ENCODE assay signal across 9 cellular contexts in the genomic region with DNA sequence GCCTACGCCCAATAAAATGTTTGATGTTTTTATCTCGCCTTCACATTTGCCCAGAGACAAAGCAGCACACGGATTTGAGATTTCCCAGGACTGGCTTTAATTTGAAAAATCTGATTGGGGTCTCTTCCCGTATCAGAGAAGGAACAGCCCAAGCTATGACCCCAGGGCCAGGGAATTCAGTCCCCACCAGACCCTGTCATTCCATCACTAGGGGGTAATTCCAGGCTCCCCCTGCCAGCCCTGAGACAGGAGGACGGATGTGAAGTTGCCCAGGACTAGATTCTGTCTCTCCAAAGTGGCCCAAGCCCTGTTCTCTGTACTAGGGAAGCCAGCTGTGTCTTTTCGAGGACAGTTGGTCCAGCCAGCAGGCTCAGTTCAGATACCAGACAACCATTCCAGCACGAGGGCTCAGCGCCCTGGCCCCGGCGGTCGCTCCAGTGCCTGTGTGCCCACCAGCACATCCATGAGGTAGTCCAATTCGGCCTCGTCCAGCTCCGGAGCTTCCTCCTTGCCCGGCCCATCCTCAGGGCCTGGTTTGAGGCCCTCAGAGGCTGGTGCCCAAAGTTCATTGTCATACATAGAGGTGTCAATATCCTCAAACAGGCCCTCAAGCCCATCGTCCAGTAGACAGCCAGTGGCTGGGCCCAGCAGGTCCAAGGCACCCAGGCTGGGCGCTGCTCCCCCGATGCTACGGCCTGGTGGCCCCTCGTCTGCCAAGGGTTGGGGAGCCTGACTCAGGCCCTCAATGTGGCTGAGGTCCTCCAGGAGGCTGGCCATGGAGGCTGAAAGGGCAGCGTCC. TPM values are rescaled to one million over a fixed set of nuclear protein-coding genes. Genes with fewer than 3 reads are reported as not detected.
DNase-seq lines count a peak whose midpoint lies in the region; ATAC-seq, FAIRE-seq and TF ChIP-seq lines count a peak whose summit lies in the region.
"Had no signal": no experiment of that assay in that cellular context is flagged by ENCODE, and none has a peak within 500 bp of the region (broad histone marks: within the 10 kb centered on the region; RNA-seq: fewer than 3 reads in every experiment).

No MANE protein-coding gene starts in this region.

- H3K4me3 ChIP-seq in HepG2 (replicated peaks in 1 of 3; ENCODE audit: insufficient read depth in 1 of 3, low read depth in 2 of 3, low read length in 3 of 3), result no peak overlapping the region
- no peak overlapping the region for H3K4me3 ChIP-seq in right lobe of liver
- H3K4me3 ChIP-seq in mammary epithelial cell (replicated peaks in 1 of 3; ENCODE audit: insufficient read depth in 1 of 3, low read depth in 2 of 3, low read length in 3 of 3), result no peak overlapping the region
- no peak overlapping the region for H3K4me3 ChIP-seq in vagina
- no peak overlapping the region for H3K4me3 ChIP-seq in adrenal gland

- BruUV-seq in HepG2 (replicated peaks; lab: Mats Ljungman, UMichigan) (no TSS peak), mammary epithelial cell (replicated peaks; lab: Mats Ljungman, UMichigan) (no TSS peak)

- POLR2A ChIA-PET in HepG2 (lab: Yijun Ruan, JAX), result no interaction called here
- POLR2A ChIA-PET in naive thymus-derived CD8-positive, alpha-beta T cell (lab: Charles Lee), result interaction anchor here (0.6 to 5.5 kb wide), 8 partner anchors 9 to 456 kb away, joined by 3 to 73 read pairs (median 6); a partner anchor contains a TSS

- 95% methylated on average over 7 of the region's 21 CpGs for WGBS in HepG2 (ENCODE audit: low lambda C conversion rate)
- WGBS in right lobe of liver (ENCODE audit: insufficient coverage, low coverage, low lambda C conversion rate, missing lambda C conversion rate), result 86% methylated on average over 3 of the region's 21 CpGs
- 84% methylated on average over 16 of the region's 21 CpGs for WGBS in mammary epithelial cell (ENCODE audit: low coverage, missing lambda C conversion rate)
- 83 to 90% (median 88%) methylated on average over 15 to 21 of the region's 21 CpGs for WGBS in adrenal gland, 4 donors

- H3K4me2 ChIP-seq in HepG2 (ENCODE audit: low read depth, low read length) (no peak overlapping the region), mammary epithelial cell (ENCODE audit: insufficient read depth, low read depth, low read length) (peak overlapping the region; percentile 18)

- ATAC-seq in HepG2, result no peak
- ATAC-seq in right lobe of liver, result no peak
- ATAC-seq in naive thymus-derived CD8-positive, alpha-beta T cell, result no peak
- ATAC-seq in GM21515 (IDR thresholded peaks at IDR 0.05; ENCODE audit: unreplicated experiment), result no peak

- peaks cover 0 to 2% (median 0%) of the 10 kb centered on the region in 5 donors for H3K27me3 Mint-ChIP-seq in naive thymus-derived CD8-positive, alpha-beta T cell

- H4K20me1 ChIP-seq in HepG2 (ENCODE audit: insufficient read depth, low read length) (no peaks in the 10 kb centered on the region), mammary epithelial cell (ENCODE audit: insufficient read depth, low read length) (no peaks in the 10 kb centered on the region)

- no peak overlapping the region for H2AFZ ChIP-seq in HepG2 (ENCODE audit: low read length)
- H2AFZ ChIP-seq in mammary epithelial cell (ENCODE audit: low read depth, low read length), result no peak overlapping the region

- H3K9ac ChIP-seq in HepG2 (ENCODE audit: insufficient read depth, low read depth, low read length) (no peak overlapping the region), mammary epithelial cell (ENCODE audit: insufficient read depth, low read length) (no peak overlapping the region)

- H3K36me3 ChIP-seq in HepG2 (replicated peaks in 1 of 2; ENCODE audit: control insufficient read depth in 1 of 2, insufficient read depth in 2 of 2, low read length in 2 of 2), result peaks cover 0 to 2% of the 10 kb centered on the region in 2 experiments; a peak in 1 of 5 replicates
- H3K36me3 ChIP-seq in right lobe of liver, result peaks cover 0 to 12% (median 4%) of the 10 kb centered on the region in 4 donors
- H3K36me3 ChIP-seq in mammary epithelial cell (ENCODE audit: insufficient read depth, low read length), result peaks cover 3% of the 10 kb centered on the region
- peaks cover 0 to 10% of the 10 kb centered on the region in 2 donors for H3K36me3 ChIP-seq in vagina
- H3K36me3 ChIP-seq in adrenal gland (replicated peaks in 1 of 2), result peaks cover 0 to 12% of the 10 kb centered on the region in 2 donors

- TF ChIP-seq POLR2A in HepG2 (IDR thresholded peaks at IDR 0.05; ENCODE audit: insufficient read depth in 1 of 2, low read depth in 2 of 2, low read length in 2 of 2) (no peak), right lobe of liver (IDR thresholded peaks at IDR 0.05) (no peak), vagina (IDR thresholded peaks at IDR 0.05) (no peak), adrenal gland (IDR thresholded peaks at IDR 0.05) (no peak)

- peak overlapping the region; percentile 83 to 98 (median 96) for H3K27ac Mint-ChIP-seq in naive thymus-derived CD8-positive, alpha-beta T cell

- in situ Hi-C loops in HepG2 (cut with HindIII; ENCODE audit: extremely low pct_ligation_motif_present, low pct_unique_long_range_greater_than_20kb) (no loop called here), mammary epithelial cell (cut with MboI; ENCODE audit: low sequenced_read_pairs in 2 of 2) (no loop called here)

- TF ChIP-seq RAD21 in HepG2 (CRISPR knock-in tag; IDR thresholded peaks at IDR 0.05), result no peak

- peaks cover 0 to 6% (median 0%) of the 10 kb centered on the region in 3 donors for H3K36me3 Mint-ChIP-seq in naive thymus-derived CD8-positive, alpha-beta T cell

- H3K27me3 ChIP-seq in HepG2 (ENCODE audit: control insufficient read depth in 1 of 2, insufficient read depth in 2 of 2, low read length in 2 of 2), result no peaks in the 10 kb centered on the region; a peak in 1 of 5 replicates
- no peaks in the 10 kb centered on the region for H3K27me3 ChIP-seq in right lobe of liver
- H3K27me3 ChIP-seq in mammary epithelial cell (ENCODE audit: insufficient read depth, low read length), result no peaks in the 10 kb centered on the region
- no peaks in the 10 kb centered on the region for H3K27me3 ChIP-seq in vagina
- no peaks in the 10 kb centered on the region for H3K27me3 ChIP-seq in adrenal gland

- TF ChIP-seq CTCF in HepG2 (CRISPR knock-in tag; IDR thresholded peaks at IDR 0.05) (no peak), right lobe of liver (IDR thresholded peaks at IDR 0.05) (no peak), mammary epithelial cell (conservative IDR thresholded peaks at IDR 0.05 in 1 of 2, IDR thresholded peaks at IDR 0.05 in 1 of 2; ENCODE audit: extremely low read depth in 1 of 2, insufficient read depth in 1 of 2, low read depth in 1 of 2, low read length in 2 of 2) (no peak), vagina (IDR thresholded peaks at IDR 0.05) (no peak), adrenal gland (IDR thresholded peaks at IDR 0.05) (no peak)

- H3K27ac ChIP-seq in HepG2 (ENCODE audit: extremely low read length, insufficient read depth, low read length), result no peak overlapping the region
- peak overlapping the region in 1 of 3 donors; percentile 92 for H3K27ac ChIP-seq in right lobe of liver
- no peak overlapping the region for H3K27ac ChIP-seq in mammary epithelial cell (ENCODE audit: insufficient read depth, low read depth, low read length)
- peak overlapping the region; percentile 93 for H3K27ac ChIP-seq in vagina
- H3K27ac ChIP-seq in adrenal gland, result peak overlapping the region in 2 of 5 donors; percentile 7 to 40

- DNase-seq in HepG2 (ENCODE audit: low spot score) (no peak), right lobe of liver (no peak), mammary epithelial cell (no peak), vagina (ENCODE audit: extremely low spot score in 2 of 2) (peak in 1 of 2 donors; percentile 85), nucleus accumbens (lab: John Stamatoyannopoulos, UW) (no peak), adrenal gland (no peak)
- peak in 1 of 10 donors; percentile 62 for DNase-seq in naive thymus-derived CD8-positive, alpha-beta T cell
- DNase-seq: Karpas-422 had no signal

- H3K79me2 ChIP-seq in HepG2 (ENCODE audit: insufficient read depth, low read length) (peaks cover 10% of the 10 kb centered on the region), mammary epithelial cell (ENCODE audit: insufficient read depth, low read length) (peaks cover 36% of the 10 kb centered on the region)

- CTCF ChIA-PET in HepG2 (lab: Yijun Ruan, JAX; ENCODE audit: low intra/inter-chr PET ratio, low total read pairs) (no interaction called here), mammary epithelial cell (lab: Charles Lee; ENCODE audit: low non-redundant PET) (no interaction called here)

- dilution Hi-C loops in mammary epithelial cell (cut with HindIII; ENCODE audit: low sequenced_read_pairs), result no loop called here

- intact Hi-C loops in HepG2 (cut with micrococcal nuclease; ENCODE audit: unreplicated experiment) (loop anchor here (10.0 kb wide), 1 partner anchor 78 kb away; a partner anchor contains a TSS), right lobe of liver (cut with DNase I) (no loop called here), mammary epithelial cell (cut with micrococcal nuclease) (no loop called here), vagina (cut with DNase I) (no loop called here), adrenal gland (cut with DNase I) (no loop called here)

- peak overlapping the region in 9 of 10 donors; percentile 56 to 93 (median 85) for H3K4me3 Mint-ChIP-seq in naive thymus-derived CD8-positive, alpha-beta T cell

- TF ChIP-seq EP300 in HepG2 (IDR thresholded peaks at IDR 0.05; ENCODE audit: low read depth in 2 of 2, low read length in 2 of 2), result no peak
- no peak for TF ChIP-seq EP300 in HepG2 (CRISPR knock-in tag; IDR thresholded peaks at IDR 0.05; ENCODE audit: borderline replicate concordance)

- no peaks in the 10 kb centered on the region for H3K9me3 Mint-ChIP-seq in naive thymus-derived CD8-positive, alpha-beta T cell

- H3K4me1 ChIP-seq in HepG2 (ENCODE audit: insufficient read depth, low read length), result peaks cover 46% of the 10 kb centered on the region
- peaks cover 0 to 22% (median 0%) of the 10 kb centered on the region in 4 donors for H3K4me1 ChIP-seq in right lobe of liver
- H3K4me1 ChIP-seq in mammary epithelial cell (ENCODE audit: insufficient read depth, low read length), result peaks cover 35% of the 10 kb centered on the region
- peaks cover 47% of the 10 kb centered on the region for H3K4me1 ChIP-seq in vagina
- peaks cover 6 to 42% of the 10 kb centered on the region in 2 donors for H3K4me1 ChIP-seq in adrenal gland (replicated peaks in 1 of 2)

- H3K9me3 ChIP-seq in HepG2 (ENCODE audit: low read length), result no peaks in the 10 kb centered on the region
- H3K9me3 ChIP-seq in right lobe of liver, result no peaks in the 10 kb centered on the region
- H3K9me3 ChIP-seq in mammary epithelial cell (replicated peaks; ENCODE audit: insufficient read depth, low read length), result no peaks in the 10 kb centered on the region
- no peaks in the 10 kb centered on the region for H3K9me3 ChIP-seq in vagina
- H3K9me3 ChIP-seq in adrenal gland (replicated peaks in 1 of 3), result no peaks in the 10 kb centered on the region

- no peak for FAIRE-seq in HepG2 (lab: Jason Lieb, UNC)

- peaks cover 9 to 45% (median 34%) of the 10 kb centered on the region in 4 donors for H3K4me1 Mint-ChIP-seq in naive thymus-derived CD8-positive, alpha-beta T cell

RNA-seq across cellular contexts. Expression of a gene that starts 3.2 kb away (rescaled TPM):
- 4.3 and 4.7 TPM in 2 replicates for total RNA-seq in HepG2 (2016; rRNA removed; fragmentation: Illumina TruSeq; extraction: Trizol)
- 1.8 and 2.1 TPM in 2 replicates for total RNA-seq in HepG2 (2016; cell fraction: cytosol; rRNA removed; fragmentation: Illumina TruSeq; extraction: Trizol; ENCODE audit: low read depth)
- 3.9 and 5.6 TPM in 2 replicates for total RNA-seq in HepG2 (2016; cell fraction: insoluble cytoplasmic fraction; rRNA removed; fragmentation: Illumina TruSeq; extraction: Trizol)
- total RNA-seq in HepG2 (2016; cell fraction: membrane; rRNA removed; fragmentation: Illumina TruSeq; extraction: Trizol), result 3.0 and 3.6 TPM in 2 replicates
- 1.7 and 1.9 TPM in 2 replicates for total RNA-seq in HepG2 (2016; cell fraction: nucleus; rRNA removed; fragmentation: Illumina TruSeq; extraction: Trizol)
- 4.5 and 5.0 TPM in 2 replicates for polyA plus RNA-seq in HepG2 (2011; rRNA removed)
- polyA plus RNA-seq in HepG2 (2011; cell fraction: cytosol; rRNA removed), result 5.0 and 7.0 TPM in 2 replicates
- 4.0 and 4.5 TPM in 2 replicates for polyA plus RNA-seq in HepG2 (2011; cell fraction: nucleus; rRNA removed)
- polyA plus RNA-seq in HepG2 (2012), result 1.4 and 1.9 TPM in 2 replicates
- polyA plus RNA-seq in HepG2 (2016; cell fraction: cytosol; fragmentation: Illumina TruSeq; extraction: Trizol; ENCODE audit: low read depth), result 0.94 and 1.1 TPM in 2 replicates
- polyA plus RNA-seq in HepG2 (2016; cell fraction: insoluble cytoplasmic fraction; fragmentation: Illumina TruSeq; extraction: Trizol; ENCODE audit: low read depth), result 3.6 and 4.1 TPM in 2 replicates
- polyA plus RNA-seq in HepG2 (2016; cell fraction: membrane; fragmentation: Illumina TruSeq; extraction: Trizol; ENCODE audit: low read depth), result 1.5 and 1.7 TPM in 2 replicates
- polyA plus RNA-seq in HepG2 (2016; cell fraction: nucleus; fragmentation: Illumina TruSeq; extraction: Trizol; ENCODE audit: insufficient read depth, low read depth), result 2.5 and 2.7 TPM in 2 replicates
- 2.7 and 5.6 TPM in 2 replicates for polyA minus RNA-seq in HepG2 (2011; rRNA and poly(A)+ RNA removed; ENCODE audit: low replicate concordance)
- polyA minus RNA-seq in HepG2 (2011; cell fraction: cytosol; rRNA and poly(A)+ RNA removed), result 1.1 and 1.2 TPM in 2 replicates
- polyA minus RNA-seq in HepG2 (2011; cell fraction: nucleus; rRNA and poly(A)+ RNA removed), result 1.7 and 2.0 TPM in 2 replicates
- 10 to 100 TPM in 1 of 6 experiments, 1 to 10 TPM in 5; 3.7 to 11.7 (median 6.2) TPM for total RNA-seq in right lobe of liver
- total RNA-seq in mammary epithelial cell, result 10 to 100 TPM; 20.6 to 25.8 TPM
- polyA plus RNA-seq in mammary epithelial cell, result 29.4 TPM
- 16.0 TPM for polyA minus RNA-seq in mammary epithelial cell
- 1 to 10 TPM; 6.2 to 8.1 TPM for total RNA-seq in naive thymus-derived CD8-positive, alpha-beta T cell
- 10 to 100 TPM in 1 of 3 donors, 1 to 10 TPM in 2; 2.6 to 10.4 (median 3.5) TPM for polyA plus RNA-seq in naive thymus-derived CD8-positive, alpha-beta T cell
- total RNA-seq in vagina, result 14.2 TPM
- total RNA-seq in adrenal gland, result 10 to 100 TPM; 10.2 to 20.8 (median 13.9) TPM
- polyA plus RNA-seq in adrenal gland, result 10 to 100 TPM in 2 of 3 donors, 1 to 10 TPM in 1; 1.7 to 20.6 (median 11.1) TPM

RNA-seq across cellular contexts. Expression of a gene that starts 9.4 kb away (rescaled TPM):
- total RNA-seq in HepG2 (2016; rRNA removed; fragmentation: Illumina TruSeq; extraction: Trizol) (0.46 and 0.66 TPM in 2 replicates), right lobe of liver (under 1 TPM; 0.37 to 0.99 (median 0.60) TPM), mammary epithelial cell (1 to 10 TPM; 1.7 to 2.3 TPM), vagina (3.2 TPM), adrenal gland (10 to 100 TPM in 5 of 8 donors, 1 to 10 TPM in 3; 5.4 to 12.8 (median 10.4) TPM)
- not detected in 2 replicates for total RNA-seq in HepG2 (2016; cell fraction: cytosol; rRNA removed; fragmentation: Illumina TruSeq; extraction: Trizol; ENCODE audit: low read depth)
- 0.39 and 0.78 TPM in 2 replicates for total RNA-seq in HepG2 (2016; cell fraction: insoluble cytoplasmic fraction; rRNA removed; fragmentation: Illumina TruSeq; extraction: Trizol)
- 0.03 and 0.12 TPM in 2 replicates for total RNA-seq in HepG2 (2016; cell fraction: membrane; rRNA removed; fragmentation: Illumina TruSeq; extraction: Trizol)
- total RNA-seq in HepG2 (2016; cell fraction: nucleus; rRNA removed; fragmentation: Illumina TruSeq; extraction: Trizol), result 0.38 and 0.40 TPM in 2 replicates
- polyA plus RNA-seq in HepG2 (2011; rRNA removed) (0.66 and 0.99 TPM in 2 replicates), mammary epithelial cell (0.42 TPM), adrenal gland (1 to 10 TPM; 3.2 to 6.6 (median 3.9) TPM)
- 0.79 and 0.94 TPM in 2 replicates for polyA plus RNA-seq in HepG2 (2011; cell fraction: cytosol; rRNA removed)
- 0.76 and 0.99 TPM in 2 replicates for polyA plus RNA-seq in HepG2 (2011; cell fraction: nucleus; rRNA removed)
- polyA plus RNA-seq in HepG2 (2012), result 0.85 and 1.1 TPM in 2 replicates
- polyA plus RNA-seq in HepG2 (2016; cell fraction: cytosol; fragmentation: Illumina TruSeq; extraction: Trizol; ENCODE audit: low read depth), result not detected in 2 replicates
- 0.25 and 0.53 TPM in 2 replicates for polyA plus RNA-seq in HepG2 (2016; cell fraction: insoluble cytoplasmic fraction; fragmentation: Illumina TruSeq; extraction: Trizol; ENCODE audit: low read depth)
- polyA plus RNA-seq in HepG2 (2016; cell fraction: membrane; fragmentation: Illumina TruSeq; extraction: Trizol; ENCODE audit: low read depth), result 0.03 and 0.06 TPM in 2 replicates
- polyA plus RNA-seq in HepG2 (2016; cell fraction: nucleus; fragmentation: Illumina TruSeq; extraction: Trizol; ENCODE audit: insufficient read depth, low read depth), result 1.1 TPM in 2 replicates
- polyA minus RNA-seq in HepG2 (2011; rRNA and poly(A)+ RNA removed; ENCODE audit: low replicate concordance), result 0.51 and 1.1 TPM in 2 replicates
- polyA minus RNA-seq in HepG2 (2011; cell fraction: cytosol; rRNA and poly(A)+ RNA removed), result 0.53 and 0.89 TPM in 2 replicates
- 0.52 and 0.62 TPM in 2 replicates for polyA minus RNA-seq in HepG2 (2011; cell fraction: nucleus; rRNA and poly(A)+ RNA removed)
- polyA minus RNA-seq in mammary epithelial cell, result 0.10 TPM
- total RNA-seq in naive thymus-derived CD8-positive, alpha-beta T cell, result 1 to 10 TPM; 3.8 to 4.0 TPM
- under 1 TPM; 0.39 to 0.49 (median 0.44) TPM for polyA plus RNA-seq in naive thymus-derived CD8-positive, alpha-beta T cell

RNA-seq across cellular contexts. Expression of a gene that starts 21.5 kb away (rescaled TPM):
- total RNA-seq in HepG2 (2016; rRNA removed; fragmentation: Illumina TruSeq; extraction: Trizol) (16.9 and 17.8 TPM in 2 replicates), right lobe of liver (10 to 100 TPM in 1 of 6 experiments, 1 to 10 TPM in 5; 5.2 to 10.1 (median 7.4) TPM), mammary epithelial cell (10 to 100 TPM; 34.3 to 35.8 TPM), vagina (42.0 TPM), adrenal gland (10 to 100 TPM; 15.2 to 34.9 (median 29.5) TPM)
- total RNA-seq in HepG2 (2016; cell fraction: cytosol; rRNA removed; fragmentation: Illumina TruSeq; extraction: Trizol; ENCODE audit: low read depth), result 14.6 and 17.8 TPM in 2 replicates
- 14.8 and 17.5 TPM in 2 replicates for total RNA-seq in HepG2 (2016; cell fraction: insoluble cytoplasmic fraction; rRNA removed; fragmentation: Illumina TruSeq; extraction: Trizol)
- total RNA-seq in HepG2 (2016; cell fraction: membrane; rRNA removed; fragmentation: Illumina TruSeq; extraction: Trizol), result 22.0 and 25.4 TPM in 2 replicates
- total RNA-seq in HepG2 (2016; cell fraction: nucleus; rRNA removed; fragmentation: Illumina TruSeq; extraction: Trizol), result 6.8 and 9.0 TPM in 2 replicates
- polyA plus RNA-seq in HepG2 (2011; rRNA removed) (9.5 and 9.6 TPM in 2 replicates), mammary epithelial cell (19.3 TPM), adrenal gland (10 to 100 TPM; 12.1 to 60.2 (median 32.4) TPM)
- polyA plus RNA-seq in HepG2 (2011; cell fraction: cytosol; rRNA removed), result 6.9 and 7.9 TPM in 2 replicates
- polyA plus RNA-seq in HepG2 (2011; cell fraction: nucleus; rRNA removed), result 5.9 and 6.5 TPM in 2 replicates
- polyA plus RNA-seq in HepG2 (2012), result 6.5 and 7.5 TPM in 2 replicates
- 3.8 and 4.4 TPM in 2 replicates for polyA plus RNA-seq in HepG2 (2016; cell fraction: cytosol; fragmentation: Illumina TruSeq; extraction: Trizol; ENCODE audit: low read depth)
- polyA plus RNA-seq in HepG2 (2016; cell fraction: insoluble cytoplasmic fraction; fragmentation: Illumina TruSeq; extraction: Trizol; ENCODE audit: low read depth), result 10.8 and 15.2 TPM in 2 replicates
- 7.3 and 9.1 TPM in 2 replicates for polyA plus RNA-seq in HepG2 (2016; cell fraction: membrane; fragmentation: Illumina TruSeq; extraction: Trizol; ENCODE audit: low read depth)
- polyA plus RNA-seq in HepG2 (2016; cell fraction: nucleus; fragmentation: Illumina TruSeq; extraction: Trizol; ENCODE audit: insufficient read depth, low read depth), result 13.4 and 16.1 TPM in 2 replicates
- polyA minus RNA-seq in HepG2 (2011; rRNA and poly(A)+ RNA removed; ENCODE audit: low replicate concordance), result 19.2 and 19.5 TPM in 2 replicates
- polyA minus RNA-seq in HepG2 (2011; cell fraction: cytosol; rRNA and poly(A)+ RNA removed), result 10.9 and 15.7 TPM in 2 replicates
- polyA minus RNA-seq in HepG2 (2011; cell fraction: nucleus; rRNA and poly(A)+ RNA removed), result 5.1 and 5.8 TPM in 2 replicates
- polyA minus RNA-seq in mammary epithelial cell, result 32.7 TPM
- 10 to 100 TPM in 1 of 2 experiments, 1 to 10 TPM in 1; 9.5 to 10.6 TPM for total RNA-seq in naive thymus-derived CD8-positive, alpha-beta T cell
- 1 to 10 TPM; 2.3 to 9.2 (median 2.9) TPM for polyA plus RNA-seq in naive thymus-derived CD8-positive, alpha-beta T cell

RNA-seq across cellular contexts. Expression of a gene that starts 32.6 kb away (rescaled TPM):
- total RNA-seq in HepG2 (2016; rRNA removed; fragmentation: Illumina TruSeq; extraction: Trizol) (not detected in 2 replicates), right lobe of liver (under 1 TPM in 1 of 6 experiments, not detected in 5; 0.15 TPM), mammary epithelial cell (under 1 TPM; 0.12 to 0.33 TPM), vagina (0.74 TPM), adrenal gland (under 1 TPM in 6 of 8 donors, not detected in 2; 0.11 to 0.34 (median 0.23) TPM)
- total RNA-seq in HepG2 (2016; cell fraction: cytosol; rRNA removed; fragmentation: Illumina TruSeq; extraction: Trizol; ENCODE audit: low read depth), result not detected in 2 replicates
- not detected in 2 replicates for total RNA-seq in HepG2 (2016; cell fraction: insoluble cytoplasmic fraction; rRNA removed; fragmentation: Illumina TruSeq; extraction: Trizol)
- not detected in 2 replicates for total RNA-seq in HepG2 (2016; cell fraction: membrane; rRNA removed; fragmentation: Illumina TruSeq; extraction: Trizol)
- not detected in 2 replicates for total RNA-seq in HepG2 (2016; cell fraction: nucleus; rRNA removed; fragmentation: Illumina TruSeq; extraction: Trizol)
- polyA plus RNA-seq in HepG2 (2011; rRNA removed) (0.03 TPM in 1 of 2 replicates, not detected in the other), mammary epithelial cell (0.07 TPM), adrenal gland (under 1 TPM in 2 of 3 donors, not detected in 1; 0.20 to 0.24 TPM)
- 0.03 TPM in 1 of 2 replicates, not detected in the other for polyA plus RNA-seq in HepG2 (2011; cell fraction: cytosol; rRNA removed)
- not detected in 2 replicates for polyA plus RNA-seq in HepG2 (2011; cell fraction: nucleus; rRNA removed)
- polyA plus RNA-seq in HepG2 (2012), result not detected in 2 replicates
- polyA plus RNA-seq in HepG2 (2016; cell fraction: cytosol; fragmentation: Illumina TruSeq; extraction: Trizol; ENCODE audit: low read depth), result not detected in 2 replicates
- polyA plus RNA-seq in HepG2 (2016; cell fraction: insoluble cytoplasmic fraction; fragmentation: Illumina TruSeq; extraction: Trizol; ENCODE audit: low read depth), result not detected in 2 replicates
- not detected in 2 replicates for polyA plus RNA-seq in HepG2 (2016; cell fraction: membrane; fragmentation: Illumina TruSeq; extraction: Trizol; ENCODE audit: low read depth)
- not detected in 2 replicates for polyA plus RNA-seq in HepG2 (2016; cell fraction: nucleus; fragmentation: Illumina TruSeq; extraction: Trizol; ENCODE audit: insufficient read depth, low read depth)
- 0.07 TPM in 1 of 2 replicates, not detected in the other for polyA minus RNA-seq in HepG2 (2011; rRNA and poly(A)+ RNA removed; ENCODE audit: low replicate concordance)
- not detected in 2 replicates for polyA minus RNA-seq in HepG2 (2011; cell fraction: cytosol; rRNA and poly(A)+ RNA removed)
- not detected in 2 replicates for polyA minus RNA-seq in HepG2 (2011; cell fraction: nucleus; rRNA and poly(A)+ RNA removed)
- not detected for polyA minus RNA-seq in mammary epithelial cell
- total RNA-seq in naive thymus-derived CD8-positive, alpha-beta T cell, result under 1 TPM; 0.18 to 0.19 TPM
- polyA plus RNA-seq in naive thymus-derived CD8-positive, alpha-beta T cell, result not detected

RNA-seq across cellular contexts. Expression of a gene that starts 42.9 kb away (rescaled TPM):
- total RNA-seq in HepG2 (2016; rRNA removed; fragmentation: Illumina TruSeq; extraction: Trizol) (25.9 and 32.7 TPM in 2 replicates), right lobe of liver (100 to 1,000 TPM; 127 to 326 (median 146) TPM), mammary epithelial cell (10 to 100 TPM; 57.6 to 92.5 TPM), vagina (357 TPM), adrenal gland (100 to 1,000 TPM in 5 of 8 donors, 10 to 100 TPM in 3; 85.8 to 303 (median 143) TPM)
- 8.2 and 10.9 TPM in 2 replicates for total RNA-seq in HepG2 (2016; cell fraction: cytosol; rRNA removed; fragmentation: Illumina TruSeq; extraction: Trizol; ENCODE audit: low read depth)
- total RNA-seq in HepG2 (2016; cell fraction: insoluble cytoplasmic fraction; rRNA removed; fragmentation: Illumina TruSeq; extraction: Trizol), result 28.3 and 39.1 TPM in 2 replicates
- total RNA-seq in HepG2 (2016; cell fraction: membrane; rRNA removed; fragmentation: Illumina TruSeq; extraction: Trizol), result 7.6 and 7.9 TPM in 2 replicates
- 9.9 and 11.1 TPM in 2 replicates for total RNA-seq in HepG2 (2016; cell fraction: nucleus; rRNA removed; fragmentation: Illumina TruSeq; extraction: Trizol)
- polyA plus RNA-seq in HepG2 (2011; rRNA removed) (51.4 and 75.9 TPM in 2 replicates), mammary epithelial cell (88.3 TPM), adrenal gland (100 to 1,000 TPM in 2 of 3 donors, 10 to 100 TPM in 1; 53.8 to 189 (median 124) TPM)
- 66.0 and 107 TPM in 2 replicates for polyA plus RNA-seq in HepG2 (2011; cell fraction: cytosol; rRNA removed)
- 44.9 and 46.6 TPM in 2 replicates for polyA plus RNA-seq in HepG2 (2011; cell fraction: nucleus; rRNA removed)
- polyA plus RNA-seq in HepG2 (2012), result 39.5 and 39.8 TPM in 2 replicates
- 10.5 and 11.4 TPM in 2 replicates for polyA plus RNA-seq in HepG2 (2016; cell fraction: cytosol; fragmentation: Illumina TruSeq; extraction: Trizol; ENCODE audit: low read depth)
- 31.5 and 40.3 TPM in 2 replicates for polyA plus RNA-seq in HepG2 (2016; cell fraction: insoluble cytoplasmic fraction; fragmentation: Illumina TruSeq; extraction: Trizol; ENCODE audit: low read depth)
- polyA plus RNA-seq in HepG2 (2016; cell fraction: membrane; fragmentation: Illumina TruSeq; extraction: Trizol; ENCODE audit: low read depth), result 6.6 and 8.8 TPM in 2 replicates
- polyA plus RNA-seq in HepG2 (2016; cell fraction: nucleus; fragmentation: Illumina TruSeq; extraction: Trizol; ENCODE audit: insufficient read depth, low read depth), result 18.0 and 18.8 TPM in 2 replicates
- 42.8 and 149 TPM in 2 replicates for polyA minus RNA-seq in HepG2 (2011; rRNA and poly(A)+ RNA removed; ENCODE audit: low replicate concordance)
- 28.8 and 32.2 TPM in 2 replicates for polyA minus RNA-seq in HepG2 (2011; cell fraction: cytosol; rRNA and poly(A)+ RNA removed)
- 6.0 and 10.4 TPM in 2 replicates for polyA minus RNA-seq in HepG2 (2011; cell fraction: nucleus; rRNA and poly(A)+ RNA removed)
- polyA minus RNA-seq in mammary epithelial cell, result 52.5 TPM
- total RNA-seq in naive thymus-derived CD8-positive, alpha-beta T cell, result 10 to 100 TPM; 11.8 to 12.8 TPM
- 10 to 100 TPM; 17.3 to 27.8 (median 22.6) TPM for polyA plus RNA-seq in naive thymus-derived CD8-positive, alpha-beta T cell
